21 cellular contexts compared by ENCODE assay signal in genomic region chr14:105252552-105253328, GRCh38. TPM values are rescaled to one million over a fixed set of nuclear protein-coding genes. Genes with fewer than 3 reads are reported as not detected.
DNase-seq lines count a peak whose midpoint lies in the region; ATAC-seq, FAIRE-seq and TF ChIP-seq lines count a peak whose summit lies in the region.
"Had no signal": no experiment of that assay in that cellular context is flagged by ENCODE, and none has a peak within 500 bp of the region (broad histone marks: within the 10 kb centered on the region; RNA-seq: fewer than 3 reads in every experiment).

No MANE protein-coding gene starts in this region.

- peaks cover 0 to 10% of the 10 kb centered on the region in 2 experiments for H4K20me1 ChIP-seq in H1 (replicated peaks in 1 of 2; ENCODE audit: control insufficient read depth in 1 of 2, insufficient read depth in 2 of 2, low read length in 2 of 2)

- H3K4me2 ChIP-seq in H1 (ENCODE audit: insufficient read depth in 1 of 2, low read depth in 2 of 2, low read length in 2 of 2), result no peak overlapping the region

- no peaks in the 10 kb centered on the region for H3K79me2 ChIP-seq in H1 (ENCODE audit: control insufficient read depth in 1 of 2, insufficient read depth in 2 of 2, low read length in 2 of 2)

- no peak overlapping the region for H3K18ac ChIP-seq in H1 (ENCODE audit: extremely low read depth, low read length)

- TF ChIP-seq POLR2A in GM12892 (IDR thresholded peaks at IDR 0.05; ENCODE audit: low read depth, low read length), result peak; percentile 13; the same call in 1 of the 2 replicates
- TF ChIP-seq POLR2A in H1 (IDR thresholded peaks at IDR 0.05; ENCODE audit: control extremely low read depth in 1 of 2, low read depth in 2 of 2, low read length in 2 of 2), result no peak

- 93% methylated on average over 19 of the region's 21 CpGs; no CpG with 5 or more reads in 1 of the 2 experiments for WGBS in H1 (ENCODE audit: extremely low coverage in 1 of 2, insufficient coverage in 1 of 2, insufficient read length in 1 of 2, insufficient replicate concordance in 2 of 2, low coverage in 1 of 2, low lambda C conversion rate in 2 of 2, missing lambda C conversion rate in 1 of 2), 2 experiments

- intact Hi-C loops in CD4-positive, alpha-beta T cell (cut with DNase I, micrococcal nuclease), result loop anchor here in 1 of 2 experiments (2.0 kb wide), 1 partner anchor 64 kb away; no protein-coding TSS in a partner anchor
- intact Hi-C loops in sciatic nerve (cut with DNase I), result loop anchor here (10.0 kb wide), 1 partner anchor 82 kb away; no protein-coding TSS in a partner anchor

- peaks cover 0 to 4% (median 1%) of the 10 kb centered on the region in 4 experiments; a peak in 3 of 7 replicates for H3K4me1 ChIP-seq in H1 (replicated peaks in 1 of 4; ENCODE audit: control insufficient read depth in 3 of 4, insufficient read depth in 4 of 4, low read length in 3 of 4)

- H3K4ac ChIP-seq in H1 (replicated peaks; ENCODE audit: insufficient read length, low read depth, low read length), result no peak overlapping the region

- no peaks in the 10 kb centered on the region for H3K9me3 ChIP-seq in CD4-positive, alpha-beta T cell (ENCODE audit: control insufficient read depth, low read length)
- H3K9me3 ChIP-seq in H1 (ENCODE audit: insufficient read depth in 2 of 2, low read depth in 1 of 2, low read length in 1 of 2), result no peaks in the 10 kb centered on the region

- ATAC-seq in CD4-positive, alpha-beta T cell (ENCODE audit: poor library complexity), result no peak
- ATAC-seq in sciatic nerve (no peak), GM19023 (IDR thresholded peaks at IDR 0.05; ENCODE audit: unreplicated experiment) (no peak)

- H3K23me2 ChIP-seq in H1 (ENCODE audit: low read depth, low read length), result peaks cover 8% of the 10 kb centered on the region; the same call in 1 of the 2 replicates

- H3K27me3 Mint-ChIP-seq in CD4-positive, alpha-beta T cell, result no peaks in the 10 kb centered on the region
- H3K27me3 Mint-ChIP-seq in osteocyte (ENCODE audit: unreplicated experiment), result no peaks in the 10 kb centered on the region

- no peaks in the 10 kb centered on the region for H3K27me3 ChIP-seq in CD4-positive, alpha-beta T cell (ENCODE audit: control insufficient read depth, insufficient read depth, low read length)
- peaks cover 0 to 3% (median 2%) of the 10 kb centered on the region in 4 experiments; a peak in 3 of 7 replicates for H3K27me3 ChIP-seq in H1 (replicated peaks in 1 of 4; ENCODE audit: control insufficient read depth in 3 of 4, extremely low read depth in 1 of 4, insufficient read depth in 3 of 4, low read length in 3 of 4)

- H3K56ac ChIP-seq in H1 (replicated peaks; ENCODE audit: insufficient read length, low read depth, low read length), result peak overlapping the region; percentile 28

- H3K36me3 Mint-ChIP-seq in CD4-positive, alpha-beta T cell (ENCODE audit: low read depth), result peaks cover 47% of the 10 kb centered on the region
- H3K36me3 Mint-ChIP-seq in osteocyte (ENCODE audit: unreplicated experiment), result peaks cover 12% of the 10 kb centered on the region

- TF ChIP-seq CTCF in CD4-positive, alpha-beta T cell (IDR thresholded peaks at IDR 0.05), result no peak
- TF ChIP-seq CTCF in H1 (IDR thresholded peaks at IDR 0.05; ENCODE audit: control extremely low read depth in 1 of 3, insufficient read depth in 1 of 3, low read depth in 1 of 3, low read length in 3 of 3) (no peak), osteocyte (IDR thresholded peaks at IDR 0.05) (no peak)

- H3K79me1 ChIP-seq in H1 (ENCODE audit: low read depth, low read length), result no peaks in the 10 kb centered on the region; the same call in 1 of the 2 replicates

- H3K27ac Mint-ChIP-seq in CD4-positive, alpha-beta T cell, result peak overlapping the region; percentile 81
- H3K27ac Mint-ChIP-seq in osteocyte (ENCODE audit: unreplicated experiment), result peak overlapping the region; percentile 23

- no peak for TF ChIP-seq RAD21 in H1 (IDR thresholded peaks at IDR 0.05 in 1 of 2, conservative IDR thresholded peaks at IDR 0.05 in 1 of 2; ENCODE audit: low read depth in 2 of 2, low read length in 2 of 2)

- DNase-seq in CD4-positive, alpha-beta T cell, result no peak
- no peak for DNase-seq in GM12892 (ENCODE audit: insufficient read length)
- DNase-seq in H1 (ENCODE audit: low read depth in 1 of 2, low spot score in 2 of 2), result no peak
- DNase-seq in osteocyte (ENCODE audit: extremely low spot score, unreplicated experiment), result no peak
- no peak for DNase-seq in sciatic nerve (ENCODE audit: low spot score)
- no peak for DNase-seq in Ammon's horn (ENCODE audit: low spot score)
- DNase-seq: Calu3, EL, KG1, NCI-H1417, NCI-H187, NCI-H2107, NCI-H2227 treated with DMSO at 0.1 percent for 48 hours, NCI-H510A treated with DMSO at 0.1 percent for 48 hours, NCI-H82, OCI-M1, SHP77 had no signal

- no peaks in the 10 kb centered on the region; a peak in 2 of 8 replicates for H3K36me3 ChIP-seq in H1 (ENCODE audit: control insufficient read depth in 2 of 4, insufficient read depth in 4 of 4, low read length in 3 of 4)

- FAIRE-seq in GM12892 (lab: Jason Lieb, UNC) (no peak), H1 (lab: Jason Lieb, UNC) (no peak)
- FAIRE-seq: GM12891, GM18507 had no signal

- H3K4me3 ChIP-seq in H1 (ENCODE audit: extremely low read depth in 1 of 4, insufficient read depth in 2 of 4, low read depth in 3 of 4, low read length in 4 of 4), result no peak overlapping the region
- H3K4me3 ChIP-seq: SK-N-MC had no signal

- no peak overlapping the region for H3K23ac ChIP-seq in H1 (ENCODE audit: insufficient read length)

- no peak for TF ChIP-seq EP300 in H1 (IDR thresholded peaks at IDR 0.05; ENCODE audit: borderline replicate concordance in 1 of 2, low read depth in 2 of 2, low read length in 2 of 2)

- H2BK15ac ChIP-seq in H1 (ENCODE audit: low read length), result no peak overlapping the region

- no peak overlapping the region for H2AK5ac ChIP-seq in H1 (ENCODE audit: low read depth, low read length)

- H2AFZ ChIP-seq in H1 (ENCODE audit: low read length), result no peak overlapping the region

- H3K4me1 Mint-ChIP-seq in CD4-positive, alpha-beta T cell (ENCODE audit: low read depth), result peaks cover 16% of the 10 kb centered on the region
- H3K4me1 Mint-ChIP-seq in osteocyte (ENCODE audit: unreplicated experiment), result peaks cover 16% of the 10 kb centered on the region

- no peak overlapping the region for H4K8ac ChIP-seq in H1 (ENCODE audit: extremely low read depth, insufficient read depth, low read length)

- no peak overlapping the region for H2BK12ac ChIP-seq in H1 (ENCODE audit: low read depth, low read length)

- no peak overlapping the region for H2BK20ac ChIP-seq in H1 (ENCODE audit: low read length)

- H3K4me3 Mint-ChIP-seq in CD4-positive, alpha-beta T cell, result peak overlapping the region; percentile 34
- H3K4me3 Mint-ChIP-seq in osteocyte (ENCODE audit: unreplicated experiment), result no peak overlapping the region

- no peak overlapping the region for H3K14ac ChIP-seq in H1 (ENCODE audit: insufficient read length)

- H3K9ac ChIP-seq in H1 (replicated peaks in 1 of 4; ENCODE audit: extremely low read depth in 1 of 4, low read depth in 3 of 4, low read length in 3 of 4), result no peak overlapping the region

- no peak overlapping the region for H4K5ac ChIP-seq in H1 (ENCODE audit: insufficient read length, low read depth, low read length)

- no peak overlapping the region for H4K91ac ChIP-seq in H1 (replicated peaks; ENCODE audit: insufficient read length, low read length)

- no peak overlapping the region for H2BK120ac ChIP-seq in H1 (replicated peaks; ENCODE audit: low read depth, low read length)

- H2BK5ac ChIP-seq in H1 (ENCODE audit: low read depth, low read length), result no peak overlapping the region

- H3K27ac ChIP-seq in CD4-positive, alpha-beta T cell (ENCODE audit: low read depth, low read length), result no peak overlapping the region
- no peak overlapping the region for H3K27ac ChIP-seq in H1 (ENCODE audit: low read depth, low read length)
- H3K27ac ChIP-seq: SK-N-MC had no signal

- CTCF ChIA-PET in CD4-positive, alpha-beta T cell (lab: Charles Lee), result no interaction called here
- CTCF ChIA-PET in H1 (lab: Charles Lee; ENCODE audit: partially characterized antibody), result interaction anchor here (0.8 to 1.0 kb wide), 2 partner anchors 27 to 38 kb away, joined by 3 to 4 read pairs; no protein-coding TSS in a partner anchor

- no peaks in the 10 kb centered on the region for H3K9me3 Mint-ChIP-seq in CD4-positive, alpha-beta T cell
- no peaks in the 10 kb centered on the region for H3K9me3 Mint-ChIP-seq in osteocyte (ENCODE audit: unreplicated experiment)

- POLR2A ChIA-PET in CD4-positive, alpha-beta T cell (lab: Charles Lee), result no interaction called here
- POLR2A ChIA-PET in H1 (lab: Charles Lee; ENCODE audit: partially characterized antibody), result interaction anchor here (0.7 kb wide), 1 partner anchor 42 kb away, joined by 3 read pairs; no protein-coding TSS in a partner anchor

TF ChIP-seq in H1, 55 proteins besides CTCF, POLR2A, EP300 and RAD21:
- no peak for TF ChIP-seq TAF1 (IDR thresholded peaks at IDR 0.05; ENCODE audit: low read depth, low read length)
- no peak for TF ChIP-seq KDM1A (IDR thresholded peaks at IDR 0.05; ENCODE audit: borderline replicate concordance, low read length)

RNA-seq across cellular contexts. Expression of gene BTBD6, which starts 4.4 kb away (rescaled TPM):
- total RNA-seq in CD4-positive, alpha-beta T cell, result 10 to 100 TPM; 36.9 to 37.6 TPM
- polyA plus RNA-seq in GM12892 (2012; ENCODE audit: missing spikeins), result 25.8 TPM
- total RNA-seq in H1 (2021; fragmentation: NEBNext Ultra II Directional; extraction: Animal tissue kit (Norgen Biotek cat#: 25700)), result 10.2 and 11.6 TPM in 2 replicates
- polyA plus RNA-seq in H1 (2011; rRNA removed), result 9.8 and 10.1 TPM in 2 replicates
- 9.4 TPM for polyA plus RNA-seq in H1 (2011; cell fraction: cytosol; rRNA removed)
- polyA plus RNA-seq in H1 (2011; cell fraction: nucleus; rRNA removed), result 16.1 TPM
- polyA plus RNA-seq in H1 (2012, experiment 1 of 2), result 7.2 to 14.6 TPM (median 12.4 TPM) in 4 replicates
- 13.7 TPM for polyA plus RNA-seq in H1 (2012, experiment 2 of 2)
- 8.8 TPM for polyA plus RNA-seq in H1 (2013, experiment 1 of 2)
- polyA plus RNA-seq in H1 (2013, experiment 2 of 2), result 8.2 TPM
- polyA minus RNA-seq in H1 (2011; rRNA and poly(A)+ RNA removed), result 5.8 and 7.9 TPM in 2 replicates
- 5.8 TPM for polyA minus RNA-seq in H1 (2011; cell fraction: cytosol; rRNA and poly(A)+ RNA removed)
- 4.4 TPM for polyA minus RNA-seq in H1 (2011; cell fraction: nucleus; rRNA and poly(A)+ RNA removed)
- 35.3 and 35.7 TPM in 2 replicates for total RNA-seq in osteocyte
- total RNA-seq in sciatic nerve, result 34.7 TPM

RNA-seq across cellular contexts. Expression of gene BRF1, which starts 48.1 kb away (rescaled TPM):
- 10 to 100 TPM; 77.4 to 77.7 TPM for total RNA-seq in CD4-positive, alpha-beta T cell
- 6.4 TPM for polyA plus RNA-seq in GM12892 (2012; ENCODE audit: missing spikeins)
- 18.3 and 18.5 TPM in 2 replicates for total RNA-seq in H1 (2021; fragmentation: NEBNext Ultra II Directional; extraction: Animal tissue kit (Norgen Biotek cat#: 25700))
- 7.7 and 12.5 TPM in 2 replicates for polyA plus RNA-seq in H1 (2011; rRNA removed)
- 11.1 TPM for polyA plus RNA-seq in H1 (2011; cell fraction: cytosol; rRNA removed)
- polyA plus RNA-seq in H1 (2011; cell fraction: nucleus; rRNA removed), result 32.8 TPM
- polyA plus RNA-seq in H1 (2012, experiment 1 of 2), result 11.4 to 15.6 TPM (median 13.1 TPM) in 4 replicates
- 7.8 TPM for polyA plus RNA-seq in H1 (2012, experiment 2 of 2)
- polyA plus RNA-seq in H1 (2013, experiment 1 of 2), result 9.6 TPM
- polyA plus RNA-seq in H1 (2013, experiment 2 of 2), result 8.4 TPM
- polyA minus RNA-seq in H1 (2011; rRNA and poly(A)+ RNA removed), result 10.3 and 11.4 TPM in 2 replicates
- 15.4 TPM for polyA minus RNA-seq in H1 (2011; cell fraction: cytosol; rRNA and poly(A)+ RNA removed)
- 35.1 TPM for polyA minus RNA-seq in H1 (2011; cell fraction: nucleus; rRNA and poly(A)+ RNA removed)
- total RNA-seq in osteocyte (41.7 and 43.5 TPM in 2 replicates), sciatic nerve (48.4 TPM)
